ENCODE assay signal across 9 cellular contexts in genomic region chr11:8839957-8840945, GRCh38.
DNase-seq lines count a peak whose midpoint lies in the region; ATAC-seq and TF ChIP-seq lines count a peak whose summit lies in the region.
"Had no signal": no experiment of that assay in that cellular context is flagged by ENCODE, and none has a peak within 500 bp of the region (broad histone marks: within the 10 kb centered on the region; RNA-seq: fewer than 3 reads in every experiment).

No MANE protein-coding gene starts in this region.

- dilution Hi-C loops in IMR-90 (cut with HindIII; ENCODE audit: low sequenced_read_pairs, unreplicated experiment) = no loop called here

- peak overlapping the region; percentile 59 for H2AK9ac ChIP-seq in IMR-90 (replicated peaks; ENCODE audit: low read depth, low read length, poor library complexity)

- H3K27me3 ChIP-seq in IMR-90 (ENCODE audit: control insufficient read depth, insufficient read depth, low read length) = no peaks in the 10 kb centered on the region

- no TSS peak for BruUV-seq in IMR-90 (replicated peaks; lab: Mats Ljungman, UMichigan)

- H3K36me3 ChIP-seq in IMR-90 (ENCODE audit: control insufficient read depth, insufficient read depth, low read length) = no peaks in the 10 kb centered on the region; the same call in 1 of the 2 replicates

- H3K14ac ChIP-seq in IMR-90 (replicated peaks; ENCODE audit: low read depth, low read length) = peak overlapping the region; percentile 65

- no peak for TF ChIP-seq RAD21 in IMR-90 (IDR thresholded peaks at IDR 0.05; ENCODE audit: low read length)

- CTCF ChIA-PET in IMR-90 (lab: Yijun Ruan, JAX) = interaction anchor here (0.6 to 1.4 kb wide), 2 partner anchors 15 to 30 kb away, joined by 3 to 4 read pairs; no protein-coding TSS in a partner anchor

- no peak overlapping the region for H2AFZ ChIP-seq in IMR-90 (replicated peaks; ENCODE audit: low read length, poor library complexity)

- peak overlapping the region; percentile 42 for H3K9ac ChIP-seq in IMR-90 (ENCODE audit: low read depth, low read length)

- H4K91ac ChIP-seq in IMR-90 (ENCODE audit: insufficient read depth, low read depth, low read length) = peak overlapping the region; percentile 97

- H2BK15ac ChIP-seq in IMR-90 (ENCODE audit: low read depth, low read length) = peak overlapping the region; percentile 93; the same call in 2 of the 3 replicates

- peak; percentile 13 for DNase-seq in AG10803 (ENCODE audit: low read depth)
- DNase-seq in IMR-90 = peak; percentile 74
- DNase-seq in epidermal melanocyte (ENCODE audit: insufficient read length, low spot score) = peak; percentile 30
- peak; percentile 23 for DNase-seq in nephron progenitor cell
- no peak for DNase-seq in HPDE6-E6E7 (ENCODE audit: extremely low spot score)
- DNase-seq in LoVo (ENCODE audit: low spot score) = no peak
- DNase-seq in NCI-H510A (lab: John Stamatoyannopoulos, UW) = no peak
- DNase-seq: central memory CD4-positive, alpha-beta T cell had no signal

- in situ Hi-C loops in IMR-90 (cut with MboI; ENCODE audit: low sequenced_read_pairs) = no loop called here

- no peaks in the 10 kb centered on the region for H3K27me3 Mint-ChIP-seq in nephron progenitor cell (ENCODE audit: low read depth, poor library complexity)

- H2BK120ac ChIP-seq in IMR-90 (ENCODE audit: low read depth, low read length) = peak overlapping the region; percentile 93

- peak overlapping the region; percentile 95 for H3K27ac Mint-ChIP-seq in nephron progenitor cell

- H3K4me1 ChIP-seq in IMR-90 (ENCODE audit: control insufficient read depth, insufficient read depth, low read length) = peaks cover 29% of the 10 kb centered on the region

- H3K79me1 ChIP-seq in IMR-90 (ENCODE audit: low read depth in 1 of 2, low read length in 2 of 2) = peaks cover 34 to 76% of the 10 kb centered on the region in 2 experiments

- H3K4me3 ChIP-seq in AG10803 (ENCODE audit: low read length) (no peak overlapping the region), IMR-90 (ENCODE audit: insufficient read depth, low read depth, low read length) (no peak overlapping the region)

- peak overlapping the region; percentile 47 for H3K4me3 Mint-ChIP-seq in nephron progenitor cell

- H3K56ac ChIP-seq in IMR-90 (ENCODE audit: extremely low read depth, insufficient read depth, low read length) = peak overlapping the region; percentile 37

- no peak for TF ChIP-seq POLR2A in IMR-90 (IDR thresholded peaks at IDR 0.05; ENCODE audit: low read depth, low read length)

- peak overlapping the region; percentile 91 for H4K5ac ChIP-seq in IMR-90 (ENCODE audit: low read depth, low read length)

- H3K9me3 Mint-ChIP-seq in nephron progenitor cell = no peaks in the 10 kb centered on the region

- peak overlapping the region; percentile 65 to 69 for H4K8ac ChIP-seq in IMR-90 (ENCODE audit: low read depth in 2 of 2, low read length in 2 of 2)

- ATAC-seq in IMR-90 (ENCODE audit: low read depth) (peak; percentile 57), GM18867 (IDR thresholded peaks at IDR 0.05; ENCODE audit: unreplicated experiment) (no peak)

- peaks cover 30% of the 10 kb centered on the region for H3K36me3 Mint-ChIP-seq in nephron progenitor cell (ENCODE audit: low read depth)

- peaks cover 9% of the 10 kb centered on the region; the same call in 1 of the 2 replicates for H4K20me1 ChIP-seq in IMR-90 (ENCODE audit: insufficient read depth, low read length)

- H3K4ac ChIP-seq in IMR-90 (ENCODE audit: low read depth, low read length) = peak overlapping the region; percentile 92

- intact Hi-C loops in IMR-90 (cut with micrococcal nuclease) = loop anchor here (2.0 kb wide), 1 partner anchor 25 kb away; no protein-coding TSS in a partner anchor

- no peak for TF ChIP-seq CTCF in AG10803 (conservative IDR thresholded peaks at IDR 0.05; ENCODE audit: low read length)
- no peak for TF ChIP-seq CTCF in IMR-90 (conservative IDR thresholded peaks at IDR 0.05; ENCODE audit: low read depth, low read length)
- no peak for TF ChIP-seq CTCF in nephron progenitor cell (IDR thresholded peaks at IDR 0.05)

- peak overlapping the region; percentile 96 for H2AK5ac ChIP-seq in IMR-90 (ENCODE audit: low read depth, low read length)

- H3K4me2 ChIP-seq in IMR-90 (ENCODE audit: low read depth, low read length) = peak overlapping the region; percentile 56

- H3K23ac ChIP-seq in IMR-90 (ENCODE audit: low read depth, low read length) = peak overlapping the region; percentile 88

- H2BK20ac ChIP-seq in IMR-90 (ENCODE audit: low read depth, low read length) = peak overlapping the region; percentile 90

- peak overlapping the region; percentile 83 for H2BK5ac ChIP-seq in IMR-90 (ENCODE audit: low read depth, low read length, poor library complexity, severe bottlenecking)

- POLR2A ChIA-PET in IMR-90 (lab: Charles Lee; ENCODE audit: unreplicated experiment) = no interaction called here

- H3K4me1 Mint-ChIP-seq in nephron progenitor cell = peaks cover 39% of the 10 kb centered on the region

- H3K9me3 ChIP-seq in IMR-90 (ENCODE audit: control insufficient read depth, insufficient read depth, low read length) = no peaks in the 10 kb centered on the region

- 0% methylated on average over 1 of the region's 8 CpGs; no CpG with 5 or more reads in 1 of the 2 experiments for WGBS in IMR-90 (ENCODE audit: extremely low coverage in 2 of 2, insufficient read length in 1 of 2), 2 experiments

- peak overlapping the region; percentile 92 for H3K18ac ChIP-seq in IMR-90 (ENCODE audit: low read depth, low read length)

- peak overlapping the region; percentile 56 for H3K27ac ChIP-seq in IMR-90 (ENCODE audit: insufficient read depth, low read length)

- H3K9me1 ChIP-seq in IMR-90 (ENCODE audit: insufficient read depth, low read length) = peaks cover 33% of the 10 kb centered on the region

TF ChIP-seq in IMR-90, 13 proteins besides CTCF, POLR2A, EP300 and RAD21:
- TF ChIP-seq SMC3 (IDR thresholded peaks at IDR 0.05; ENCODE audit: low read depth, low read length) = no peak
- TF ChIP-seq RCOR1 (IDR thresholded peaks at IDR 0.05; ENCODE audit: insufficient replicate concordance, low read length) = peak; percentile 44
- peak; percentile 24; the same call in 1 of the 2 replicates for TF ChIP-seq FOS (IDR thresholded peaks at IDR 0.05; ENCODE audit: low read depth, low read length)
- no peak for TF ChIP-seq MXI1 (IDR thresholded peaks at IDR 0.05; ENCODE audit: borderline replicate concordance, low read depth, low read length)
- TF ChIP-seq BHLHE40 (IDR thresholded peaks at IDR 0.05; ENCODE audit: low read depth, low read length) = no peak
- TF ChIP-seq RFX5 (IDR thresholded peaks at IDR 0.05; ENCODE audit: low read depth, low read length) = no peak

Comparison
In these comparisons a context has a peak if more than half of its experiments do, and no peak if none do; other contexts are left out.
1. DNase-seq: peak in AG10803 (single experiment), IMR-90 (single experiment), epidermal melanocyte (single experiment) and nephron progenitor cell (single experiment); none in HPDE6-E6E7 (single experiment), LoVo (single experiment) and NCI-H510A (single experiment).